ENCODE assay signal across 21 cellular contexts in genomic region chr17:41360291-41360995, GRCh38. TPM values are rescaled to one million over a fixed set of nuclear protein-coding genes. Genes with fewer than 3 reads are reported as not detected.
A peak's percentile ranks its signal among the peaks of the same experiment; 100 is the strongest.
DNase-seq lines count a peak whose midpoint lies in the region; ATAC-seq, FAIRE-seq and TF ChIP-seq lines count a peak whose summit lies in the region.
"Had no signal": no experiment of that assay in that cellular context is flagged by ENCODE, and none has a peak within 500 bp of the region (broad histone marks: within the 10 kb centered on the region; RNA-seq: fewer than 3 reads in every experiment).

No MANE protein-coding gene starts in this region.

- H3K27ac ChIP-seq in kidney (ENCODE audit: low read depth in 2 of 2, low read length in 2 of 2) = no peak overlapping the region
- no peak overlapping the region for H3K27ac ChIP-seq in Peyer's patch
- H3K27ac ChIP-seq: neural progenitor cell, tibial artery had no signal

- TF ChIP-seq CTCF in AG09309 (IDR thresholded peaks at IDR 0.05; ENCODE audit: control insufficient read depth, insufficient read depth, low read depth, low read length, missing control alignments) (no peak), kidney (IDR thresholded peaks at IDR 0.05; ENCODE audit: borderline replicate concordance, extremely low read depth, insufficient read depth) (no peak), Peyer's patch (IDR thresholded peaks at IDR 0.05) (no peak)

- no peak overlapping the region for H3K4me3 ChIP-seq in AG09309 (ENCODE audit: control insufficient read depth, low read depth, low read length)
- no peak overlapping the region for H3K4me3 ChIP-seq in kidney (ENCODE audit: low read length in 2 of 2)
- H3K4me3 ChIP-seq in Peyer's patch = no peak overlapping the region
- H3K4me3 ChIP-seq: neural progenitor cell, tibial artery had no signal

- H3K4me1 ChIP-seq in kidney (ENCODE audit: control insufficient read depth in 1 of 2, insufficient read depth in 1 of 2, low read depth in 1 of 2, low read length in 2 of 2) (no peaks in the 10 kb centered on the region), Peyer's patch (no peaks in the 10 kb centered on the region)
- H3K4me1 ChIP-seq: neural progenitor cell, tibial artery had no signal

- DNase-seq in AG09309 (ENCODE audit: low read depth) = peak; percentile 72
- DNase-seq in HS-27A (ENCODE audit: low read depth) = peak; percentile 83
- DNase-seq in amniotic stem cell (lab: John Stamatoyannopoulos, UW) = peak; percentile 56
- peak; percentile 57 for DNase-seq in iris pigment epithelial cell (ENCODE audit: low read depth)
- no peak for DNase-seq in kidney
- no peak for DNase-seq in Peyer's patch
- DNase-seq in left colon = no peak
- DNase-seq: activated CD4-positive, alpha-beta memory T cell treated with anti-CD3 and anti-CD28 coated beads, Interleukin-2, amount 10 ng/mL, durations not matched to agents 7 days and 5 days; AML-193; H7; Karpas-422; NCI-H146; stimulated activated CD4-positive, alpha-beta T cell treated with anti-CD3 and anti-CD28 coated beads, Interleukin-4, amount 100 ng/mL, for 24 hours; tibial artery had no signal

- no peak overlapping the region for H3K9ac ChIP-seq in kidney (ENCODE audit: low read length in 2 of 2)
- H3K9ac ChIP-seq: neural progenitor cell had no signal

- no peaks in the 10 kb centered on the region for H3K27me3 ChIP-seq in Peyer's patch
- H3K27me3 ChIP-seq: neural progenitor cell, tibial artery had no signal

- H3K36me3 ChIP-seq in kidney (ENCODE audit: control insufficient read depth in 1 of 2, insufficient read depth in 2 of 2, low read length in 2 of 2) = no peaks in the 10 kb centered on the region
- H3K36me3 ChIP-seq in Peyer's patch = no peaks in the 10 kb centered on the region
- H3K36me3 ChIP-seq: neural progenitor cell, tibial artery had no signal

- no peak for ATAC-seq in GM18907 (IDR thresholded peaks at IDR 0.05; ENCODE audit: unreplicated experiment)
- no peak for ATAC-seq in left colon
- ATAC-seq: activated T-helper 17 cell treated with anti-CD3 and anti-CD28 coated beads, Interleukin-2, amount 50 U/mL, for 72 hours had no signal

- no peak for TF ChIP-seq POLR2A in Peyer's patch (IDR thresholded peaks at IDR 0.05)

- peaks cover 0 to 8% of the 10 kb centered on the region in 2 donors for H3K9me3 ChIP-seq in kidney (ENCODE audit: control insufficient read depth in 1 of 2, low read length in 2 of 2)
- no peaks in the 10 kb centered on the region for H3K9me3 ChIP-seq in Peyer's patch

- intact Hi-C loops in kidney (cut with DNase I) = no loop called here
- intact Hi-C loops in left colon (cut with DNase I, micrococcal nuclease) = no loop called here

- no peak for FAIRE-seq in kidney (lab: Jason Lieb, UNC)

RNA-seq across cellular contexts. Expression of gene KRT33B, which starts 9.2 kb away (rescaled TPM):
- total RNA-seq in kidney = not detected
- not detected for polyA plus RNA-seq in kidney (ENCODE audit: insufficient read depth, low read depth, low replicate concordance)
- total RNA-seq in Peyer's patch = not detected
- total RNA-seq in left colon = not detected
- total RNA-seq: activated CD4-positive, alpha-beta memory T cell treated with anti-CD3 and anti-CD28 coated beads, Interleukin-2, amount 10 ng/mL, durations not matched to agents 7 days and 5 days; activated T-helper 17 cell treated with anti-CD3 and anti-CD28 coated beads, Interleukin-2, amount 50 U/mL, for 72 hours; dermis microvascular lymphatic vessel endothelial cell; fibroblast of lung; H7; mesothelial cell of epicardium; NCI-H460 had no signal
- polyA plus RNA-seq: fibroblast of lung had no signal

RNA-seq across cellular contexts. Expression of gene KRT33A, which starts 9.8 kb away (rescaled TPM):
- total RNA-seq in kidney (not detected), Peyer's patch (not detected), left colon (not detected)
- not detected for polyA plus RNA-seq in kidney (ENCODE audit: insufficient read depth, low read depth, low replicate concordance)
- total RNA-seq: activated CD4-positive, alpha-beta memory T cell treated with anti-CD3 and anti-CD28 coated beads, Interleukin-2, amount 10 ng/mL, durations not matched to agents 7 days and 5 days; activated T-helper 17 cell treated with anti-CD3 and anti-CD28 coated beads, Interleukin-2, amount 50 U/mL, for 72 hours; dermis microvascular lymphatic vessel endothelial cell; fibroblast of lung; H7; mesothelial cell of epicardium; NCI-H460 had no signal
- polyA plus RNA-seq: fibroblast of lung had no signal

RNA-seq across cellular contexts. Expression of gene KRT34, which starts 21.7 kb away (rescaled TPM):
- total RNA-seq in kidney (not detected), Peyer's patch (not detected), left colon (under 1 TPM in 1 of 2 donors, not detected in 1; 0.20 TPM)
- polyA plus RNA-seq in kidney (ENCODE audit: insufficient read depth, low read depth, low replicate concordance) = not detected
- total RNA-seq: activated CD4-positive, alpha-beta memory T cell treated with anti-CD3 and anti-CD28 coated beads, Interleukin-2, amount 10 ng/mL, durations not matched to agents 7 days and 5 days; activated T-helper 17 cell treated with anti-CD3 and anti-CD28 coated beads, Interleukin-2, amount 50 U/mL, for 72 hours; dermis microvascular lymphatic vessel endothelial cell; H7; mesothelial cell of epicardium had no signal

RNA-seq across cellular contexts. Expression of gene KRT31, which starts 37.0 kb away (rescaled TPM):
- total RNA-seq in kidney (not detected), Peyer's patch (not detected), left colon (not detected)
- polyA plus RNA-seq in kidney (ENCODE audit: insufficient read depth, low read depth, low replicate concordance) = not detected
- total RNA-seq: activated CD4-positive, alpha-beta memory T cell treated with anti-CD3 and anti-CD28 coated beads, Interleukin-2, amount 10 ng/mL, durations not matched to agents 7 days and 5 days; activated T-helper 17 cell treated with anti-CD3 and anti-CD28 coated beads, Interleukin-2, amount 50 U/mL, for 72 hours; dermis microvascular lymphatic vessel endothelial cell; fibroblast of lung; H7; mesothelial cell of epicardium; NCI-H460 had no signal
- polyA plus RNA-seq: fibroblast of lung had no signal

RNA-seq across cellular contexts. Expression of gene KRTAP17-1, which starts 44.9 kb away (rescaled TPM):
- total RNA-seq in kidney (not detected), Peyer's patch (not detected), left colon (not detected)
- not detected for polyA plus RNA-seq in kidney (ENCODE audit: insufficient read depth, low read depth, low replicate concordance)
- total RNA-seq: activated CD4-positive, alpha-beta memory T cell treated with anti-CD3 and anti-CD28 coated beads, Interleukin-2, amount 10 ng/mL, durations not matched to agents 7 days and 5 days; activated T-helper 17 cell treated with anti-CD3 and anti-CD28 coated beads, Interleukin-2, amount 50 U/mL, for 72 hours; dermis microvascular lymphatic vessel endothelial cell; fibroblast of lung; H7; mesothelial cell of epicardium; NCI-H460 had no signal
- polyA plus RNA-seq: fibroblast of lung had no signal

Comparison
In these comparisons a context has a peak if more than half of its experiments do, and no peak if none do; other contexts are left out.
1. DNase-seq: peak in AG09309 (single experiment), HS-27A (single experiment), amniotic stem cell (single experiment) and iris pigment epithelial cell (single experiment); none in kidney (single experiment), Peyer's patch (0 of 3) and left colon (0 of 2).